Comparison of ENCODE assay signal across 28 cellular contexts in the genomic region with DNA sequence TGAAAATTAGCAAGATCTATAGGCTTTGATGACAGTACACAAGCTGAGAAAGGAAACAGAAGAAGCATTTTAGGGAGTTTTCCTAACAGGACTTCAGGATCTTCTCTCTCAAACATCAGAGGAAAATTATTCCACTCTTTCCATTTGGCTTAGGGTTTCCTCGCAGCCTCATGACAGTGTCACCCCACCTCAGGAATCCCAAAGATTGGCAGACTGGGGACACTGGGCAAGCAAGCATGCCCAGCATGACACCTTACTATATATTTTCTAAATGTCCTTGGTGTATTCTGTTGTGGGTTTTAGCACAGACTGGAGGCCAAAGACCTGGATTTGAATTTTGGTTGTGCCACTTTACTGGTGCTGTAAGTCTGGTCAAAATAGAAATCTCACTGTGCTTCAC.
"Had no signal": no experiment of that assay in that cellular context is flagged by ENCODE, and none has a peak within 500 bp of the region (broad histone marks: within the 10 kb centered on the region; RNA-seq: fewer than 3 reads in every experiment).

No MANE protein-coding gene starts in this region.

- H3K9me3 Mint-ChIP-seq: stimulated activated effector memory CD8-positive, alpha-beta T cell treated with anti-CD3 and anti-CD28 coated beads, Interleukin-12 subunit alpha, Interleukin-12 subunit beta, amount 100 ng/mL, for 72 hours; stimulated activated naive B cell treated with anti-CD40 and anti-IgM and Interleukin-4, amounts not matched to agents 10 μg/mL and 1 μg/mL and 100 μg/mL, for 72 hours had no signal

- H3K27me3 Mint-ChIP-seq: naive thymus-derived CD4-positive, alpha-beta T cell; progenitor cell of endocrine pancreas; stimulated activated naive B cell treated with anti-CD40 and anti-IgM and Interleukin-4, amounts not matched to agents 10 μg/mL and 1 μg/mL and 100 μg/mL, for 72 hours; stimulated activated naive CD8-positive, alpha-beta T cell treated with anti-CD3 and anti-CD28 coated beads, Interleukin-15, Interleukin-2, amounts not matched to agents 100 ng/mL and 50 ng/mL, for 24 hours had no signal

- DNase-seq: naive thymus-derived CD4-positive, alpha-beta T cell; natural killer cell; ovary; posterior cingulate gyrus; psoas muscle; right cardiac atrium; right lobe of liver; sigmoid colon; small intestine; stimulated activated CD4-positive, alpha-beta T cell treated with anti-CD3 and anti-CD28 coated beads, Interleukin-15, amount 100 ng/mL, for 24 hours; stimulated activated CD4-positive, alpha-beta T cell treated with anti-CD3 and anti-CD28 coated beads, Interleukin-2, amount 100 ng/mL, for 24 hours; stimulated activated CD4-positive, alpha-beta T cell treated with anti-CD3 and anti-CD28 coated beads, Interleukin-2, amount 100 ng/mL, for 48 hours; stimulated activated CD4-positive, alpha-beta T cell treated with anti-CD3 and anti-CD28 coated beads, Interleukin-4, amount 100 ng/mL, for 24 hours; stimulated activated naive B cell treated with anti-CD40 and anti-IgM and Interleukin-4, amounts not matched to agents 10 μg/mL and 1 μg/mL and 100 μg/mL, for 72 hours; stimulated activated naive CD4-positive, alpha-beta T cell treated with Interleukin-2 at 50 U/mL for 16 hours; stomach; thyroid gland; trophoblast cell; upper lobe of left lung had no signal

- H2AFZ ChIP-seq: neural progenitor cell, parathyroid adenoma had no signal

- H3K9me3 ChIP-seq: ovary, psoas muscle, right lobe of liver, sigmoid colon, stomach, thoracic aorta, thyroid gland, upper lobe of left lung, vagina had no signal

- H3K36me3 ChIP-seq: neural progenitor cell, ovary, right lobe of liver, sigmoid colon, stomach, thoracic aorta, thyroid gland, tibial nerve, upper lobe of left lung, vagina had no signal

- H3K4me1 Mint-ChIP-seq: naive thymus-derived CD4-positive, alpha-beta T cell; natural killer cell; stimulated activated effector memory CD8-positive, alpha-beta T cell treated with anti-CD3 and anti-CD28 coated beads, Interleukin-12 subunit alpha, Interleukin-12 subunit beta, amount 100 ng/mL, for 72 hours; stimulated activated naive B cell treated with anti-CD40 and anti-IgM and Interleukin-4, amounts not matched to agents 10 μg/mL and 1 μg/mL and 100 μg/mL, for 72 hours had no signal

- H3K4me3 Mint-ChIP-seq: naive thymus-derived CD4-positive, alpha-beta T cell; natural killer cell; nephron; neural progenitor cell; stimulated activated effector memory CD8-positive, alpha-beta T cell treated with anti-CD3 and anti-CD28 coated beads, Interleukin-12 subunit alpha, Interleukin-12 subunit beta, amount 100 ng/mL, for 72 hours; stimulated activated naive B cell treated with anti-CD40 and anti-IgM and Interleukin-4, amounts not matched to agents 10 μg/mL and 1 μg/mL and 100 μg/mL, for 72 hours; stimulated activated naive CD8-positive, alpha-beta T cell treated with anti-CD3 and anti-CD28 coated beads, Interleukin-15, Interleukin-2, amounts not matched to agents 100 ng/mL and 50 ng/mL, for 24 hours had no signal

- H3K36me3 Mint-ChIP-seq: naive thymus-derived CD4-positive, alpha-beta T cell; natural killer cell; stimulated activated effector memory CD8-positive, alpha-beta T cell treated with anti-CD3 and anti-CD28 coated beads, Interleukin-12 subunit alpha, Interleukin-12 subunit beta, amount 100 ng/mL, for 72 hours; stimulated activated naive B cell treated with anti-CD40 and anti-IgM and Interleukin-4, amounts not matched to agents 10 μg/mL and 1 μg/mL and 100 μg/mL, for 72 hours had no signal

- H3K4me1 ChIP-seq: parathyroid adenoma, psoas muscle, sigmoid colon, stomach, thyroid gland, tibial nerve, upper lobe of left lung, vagina had no signal

- H3K27me3 ChIP-seq: neural progenitor cell, ovary, right lobe of liver, sigmoid colon, stomach, thyroid gland, tibial nerve, upper lobe of left lung, vagina had no signal

- H3K27ac ChIP-seq: neural progenitor cell, ovary, parathyroid adenoma, psoas muscle, right lobe of liver, sigmoid colon, stomach, thoracic aorta, thyroid gland, tibial nerve, upper lobe of left lung, vagina had no signal

- H3K79me2 ChIP-seq: parathyroid adenoma had no signal

- ATAC-seq: naive thymus-derived CD4-positive, alpha-beta T cell; natural killer cell; psoas muscle; right cardiac atrium; right lobe of liver; stimulated activated effector memory CD8-positive, alpha-beta T cell treated with anti-CD3 and anti-CD28 coated beads, Interleukin-12 subunit alpha, Interleukin-12 subunit beta, amount 100 ng/mL, for 72 hours; stimulated activated naive B cell treated with anti-CD40 and anti-IgM and Interleukin-4, amounts not matched to agents 10 μg/mL and 1 μg/mL and 100 μg/mL, for 72 hours had no signal

- H3K27ac Mint-ChIP-seq: naive thymus-derived CD4-positive, alpha-beta T cell; natural killer cell; nephron; neural progenitor cell; progenitor cell of endocrine pancreas; stimulated activated effector memory CD8-positive, alpha-beta T cell treated with anti-CD3 and anti-CD28 coated beads, Interleukin-12 subunit alpha, Interleukin-12 subunit beta, amount 100 ng/mL, for 72 hours; stimulated activated naive B cell treated with anti-CD40 and anti-IgM and Interleukin-4, amounts not matched to agents 10 μg/mL and 1 μg/mL and 100 μg/mL, for 72 hours; stimulated activated naive CD8-positive, alpha-beta T cell treated with anti-CD3 and anti-CD28 coated beads, Interleukin-15, Interleukin-2, amounts not matched to agents 100 ng/mL and 50 ng/mL, for 24 hours had no signal

- H3K4me3 ChIP-seq: neural progenitor cell, ovary, psoas muscle, right lobe of liver, sigmoid colon, stomach, thoracic aorta, thyroid gland, tibial nerve, upper lobe of left lung, vagina had no signal

- H3K4me2 ChIP-seq: neural progenitor cell had no signal
